21 cellular contexts compared by ENCODE assay signal in genomic region chr12:108704527-108704926, GRCh38. TPM values are rescaled to one million over a fixed set of nuclear protein-coding genes. Genes with fewer than 3 reads are reported as not detected.
A peak's percentile ranks its signal among the peaks of the same experiment; 100 is the strongest.
DNase-seq lines count a peak whose midpoint lies in the region; TF ChIP-seq lines count a peak whose summit lies in the region.
"Had no signal": no experiment of that assay in that cellular context is flagged by ENCODE, and none has a peak within 500 bp of the region (broad histone marks: within the 10 kb centered on the region; RNA-seq: fewer than 3 reads in every experiment).

No MANE protein-coding gene starts in this region.

- TF ChIP-seq CTCF in esophagus muscularis mucosa (IDR thresholded peaks at IDR 0.05) (no peak), nephron (IDR thresholded peaks at IDR 0.05; ENCODE audit: unreplicated experiment in 3 of 3) (no peak), type B pancreatic cell (conservative IDR thresholded peaks at IDR 0.05) (no peak)

- H3K4me1 Mint-ChIP-seq in nephron (peaks cover 73% of the 10 kb centered on the region), type B pancreatic cell (ENCODE audit: unreplicated experiment) (peaks cover 55% of the 10 kb centered on the region)

- H3K36me3 Mint-ChIP-seq in nephron (ENCODE audit: low read depth) (peaks cover 24% of the 10 kb centered on the region), type B pancreatic cell (peaks cover 13% of the 10 kb centered on the region)

- peak overlapping the region; percentile 14 to 95 (median 68) for H3K27ac ChIP-seq in esophagus muscularis mucosa (replicated peaks in 1 of 4)
- H3K27ac ChIP-seq: left lung, SJCRH30 had no signal

- H3K9me3 ChIP-seq in esophagus muscularis mucosa, result no peaks in the 10 kb centered on the region
- H3K9me3 ChIP-seq: heart right ventricle, left lung, SJCRH30 had no signal

- H3K36me3 ChIP-seq in esophagus muscularis mucosa, result peaks cover 0 to 15% (median 6%) of the 10 kb centered on the region in 4 donors

- H3K27me3 Mint-ChIP-seq in nephron (ENCODE audit: low read depth) (peaks cover 3% of the 10 kb centered on the region), type B pancreatic cell (no peaks in the 10 kb centered on the region)
- H3K27me3 Mint-ChIP-seq: natural killer cell treated with Interleukin-12 subunit alpha and Interleukin-12 subunit beta and Interleukin-15 and Interleukin-18, amount 100 ng/mL, for 72 hours had no signal

- TF ChIP-seq POLR2A in esophagus muscularis mucosa (IDR thresholded peaks at IDR 0.05; ENCODE audit: low read depth), result no peak

- H3K27ac Mint-ChIP-seq in nephron (peak overlapping the region in 2 of 3 experiments; percentile 65 to 76), type B pancreatic cell (peak overlapping the region; percentile 75)
- H3K27ac Mint-ChIP-seq: activated naive CD8-positive, alpha-beta T cell treated with anti-CD3 and anti-CD28 coated beads, Interleukin-2, amount 10 ng/mL, durations not matched to agents 7 days and 5 days; natural killer cell treated with Interleukin-12 subunit alpha and Interleukin-12 subunit beta and Interleukin-15 and Interleukin-18, amount 100 ng/mL, for 72 hours; T-cell had no signal

- no peaks in the 10 kb centered on the region for H3K27me3 ChIP-seq in esophagus muscularis mucosa
- H3K27me3 ChIP-seq: heart right ventricle, left lung, SJCRH30 had no signal

- H3K4me3 ChIP-seq in esophagus muscularis mucosa, result no peak overlapping the region
- H3K4me3 ChIP-seq: GM12878, heart right ventricle, left lung, SJCRH30 had no signal

- 60% methylated on average over 5 of the region's 5 CpGs for WGBS in esophagus muscularis mucosa

- peak overlapping the region in 1 of 3 experiments; percentile 13 for H3K4me3 Mint-ChIP-seq in nephron
- H3K4me3 Mint-ChIP-seq in type B pancreatic cell, result no peak overlapping the region
- H3K4me3 Mint-ChIP-seq: activated naive CD8-positive, alpha-beta T cell treated with anti-CD3 and anti-CD28 coated beads, Interleukin-2, amount 10 ng/mL, durations not matched to agents 7 days and 5 days; natural killer cell treated with Interleukin-12 subunit alpha and Interleukin-12 subunit beta and Interleukin-15 and Interleukin-18, amount 100 ng/mL, for 72 hours; T-cell had no signal

- intact Hi-C loops in esophagus muscularis mucosa (cut with DNase I) (no loop called here), posterior vena cava (cut with DNase I) (no loop called here)

- peaks cover 51 to 96% (median 92%) of the 10 kb centered on the region in 4 donors for H3K4me1 ChIP-seq in esophagus muscularis mucosa

- no peaks in the 10 kb centered on the region for H3K9me3 Mint-ChIP-seq in nephron
- H3K9me3 Mint-ChIP-seq in type B pancreatic cell, result no peaks in the 10 kb centered on the region
- H3K9me3 Mint-ChIP-seq: activated naive CD8-positive, alpha-beta T cell treated with anti-CD3 and anti-CD28 coated beads, Interleukin-2, amount 10 ng/mL, durations not matched to agents 7 days and 5 days; natural killer cell treated with Interleukin-12 subunit alpha and Interleukin-12 subunit beta and Interleukin-15 and Interleukin-18, amount 100 ng/mL, for 72 hours; T-cell had no signal

- DNase-seq in NCI-H510A treated with DMSO at 0.1 percent for 48 hours (lab: John Stamatoyannopoulos, UW) (peak; percentile 9), NCI-H510A (lab: John Stamatoyannopoulos, UW) (no peak), esophagus muscularis mucosa (ENCODE audit: extremely low spot score) (no peak), type B pancreatic cell (ENCODE audit: extremely low spot score, unreplicated experiment) (no peak), posterior vena cava (ENCODE audit: low spot score) (no peak), DMS79 treated with DMSO at 0.1 percent for 48 hours (lab: John Stamatoyannopoulos, UW) (no peak), T1000 (lab: John Stamatoyannopoulos, UW) (no peak)
- DNase-seq: activated effector memory CD4-positive, alpha-beta T cell treated with anti-CD3 and anti-CD28 coated beads, Interleukin-2, amount 50 U/mL, for 16 hours; activated naive CD8-positive, alpha-beta T cell treated with anti-CD3 and anti-CD28 coated beads, Interleukin-2, amount 10 ng/mL, durations not matched to agents 7 days and 5 days; cerebellar nuclear complex; COR-L47; heart right ventricle; Kasumi-1; left lung; NCI-H2029; posterior cingulate gyrus; SJCRH30; T-cell had no signal

- TF ChIP-seq EP300 in esophagus muscularis mucosa (IDR thresholded peaks at IDR 0.05), result no peak

RNA-seq across cellular contexts. Expression of gene CORO1C, which starts 26.8 kb away (rescaled TPM):
- 100 to 1,000 TPM; 221 to 441 (median 315) TPM for total RNA-seq in esophagus muscularis mucosa
- 87.9 and 103 TPM in 2 replicates for total RNA-seq in type B pancreatic cell (ENCODE audit: low replicate concordance)
- total RNA-seq in posterior vena cava, result 100 to 1,000 TPM; 361 to 548 TPM
